In genomic region chr3:38368238-38368637, GRCh38 we compare ENCODE assay signal across 1 cellular context.
TF ChIP-seq lines count a peak whose summit lies in the region.

No MANE protein-coding gene starts in this region.

TF ChIP-seq in HCT116, 20 proteins besides CTCF, POLR2A, EP300 and RAD21 (continued from another document):
- TF ChIP-seq, protein P1, sequence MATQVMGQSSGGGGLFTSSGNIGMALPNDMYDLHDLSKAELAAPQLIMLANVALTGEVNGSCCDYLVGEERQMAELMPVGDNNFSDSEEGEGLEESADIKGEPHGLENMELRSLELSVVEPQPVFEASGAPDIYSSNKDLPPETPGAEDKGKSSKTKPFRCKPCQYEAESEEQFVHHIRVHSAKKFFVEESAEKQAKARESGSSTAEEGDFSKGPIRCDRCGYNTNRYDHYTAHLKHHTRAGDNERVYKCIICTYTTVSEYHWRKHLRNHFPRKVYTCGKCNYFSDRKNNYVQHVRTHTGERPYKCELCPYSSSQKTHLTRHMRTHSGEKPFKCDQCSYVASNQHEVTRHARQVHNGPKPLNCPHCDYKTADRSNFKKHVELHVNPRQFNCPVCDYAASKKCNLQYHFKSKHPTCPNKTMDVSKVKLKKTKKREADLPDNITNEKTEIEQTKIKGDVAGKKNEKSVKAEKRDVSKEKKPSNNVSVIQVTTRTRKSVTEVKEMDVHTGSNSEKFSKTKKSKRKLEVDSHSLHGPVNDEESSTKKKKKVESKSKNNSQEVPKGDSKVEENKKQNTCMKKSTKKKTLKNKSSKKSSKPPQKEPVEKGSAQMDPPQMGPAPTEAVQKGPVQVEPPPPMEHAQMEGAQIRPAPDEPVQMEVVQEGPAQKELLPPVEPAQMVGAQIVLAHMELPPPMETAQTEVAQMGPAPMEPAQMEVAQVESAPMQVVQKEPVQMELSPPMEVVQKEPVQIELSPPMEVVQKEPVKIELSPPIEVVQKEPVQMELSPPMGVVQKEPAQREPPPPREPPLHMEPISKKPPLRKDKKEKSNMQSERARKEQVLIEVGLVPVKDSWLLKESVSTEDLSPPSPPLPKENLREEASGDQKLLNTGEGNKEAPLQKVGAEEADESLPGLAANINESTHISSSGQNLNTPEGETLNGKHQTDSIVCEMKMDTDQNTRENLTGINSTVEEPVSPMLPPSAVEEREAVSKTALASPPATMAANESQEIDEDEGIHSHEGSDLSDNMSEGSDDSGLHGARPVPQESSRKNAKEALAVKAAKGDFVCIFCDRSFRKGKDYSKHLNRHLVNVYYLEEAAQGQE (IDR thresholded peaks at IDR 0.05; ENCODE audit: low read depth), result no peak
- TF ChIP-seq SP1 (IDR thresholded peaks at IDR 0.05; ENCODE audit: low read depth) (no peak), POLR2AphosphoS5 (IDR thresholded peaks at IDR 0.05; ENCODE audit: low read depth, low read length) (no peak), SIN3A (IDR thresholded peaks at IDR 0.05; ENCODE audit: low read depth) (no peak)
- TF ChIP-seq, protein P2, sequence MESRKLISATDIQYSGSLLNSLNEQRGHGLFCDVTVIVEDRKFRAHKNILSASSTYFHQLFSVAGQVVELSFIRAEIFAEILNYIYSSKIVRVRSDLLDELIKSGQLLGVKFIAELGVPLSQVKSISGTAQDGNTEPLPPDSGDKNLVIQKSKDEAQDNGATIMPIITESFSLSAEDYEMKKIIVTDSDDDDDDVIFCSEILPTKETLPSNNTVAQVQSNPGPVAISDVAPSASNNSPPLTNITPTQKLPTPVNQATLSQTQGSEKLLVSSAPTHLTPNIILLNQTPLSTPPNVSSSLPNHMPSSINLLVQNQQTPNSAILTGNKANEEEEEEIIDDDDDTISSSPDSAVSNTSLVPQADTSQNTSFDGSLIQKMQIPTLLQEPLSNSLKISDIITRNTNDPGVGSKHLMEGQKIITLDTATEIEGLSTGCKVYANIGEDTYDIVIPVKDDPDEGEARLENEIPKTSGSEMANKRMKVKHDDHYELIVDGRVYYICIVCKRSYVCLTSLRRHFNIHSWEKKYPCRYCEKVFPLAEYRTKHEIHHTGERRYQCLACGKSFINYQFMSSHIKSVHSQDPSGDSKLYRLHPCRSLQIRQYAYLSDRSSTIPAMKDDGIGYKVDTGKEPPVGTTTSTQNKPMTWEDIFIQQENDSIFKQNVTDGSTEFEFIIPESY (IDR thresholded peaks at IDR 0.05; ENCODE audit: extremely low read depth, insufficient replicate concordance, low read length), result no peak
